In genomic region chr12:22850185-22850584, GRCh38 we compare ENCODE assay signal across 23 cellular contexts.
DNase-seq lines count a peak whose midpoint lies in the region; ATAC-seq and TF ChIP-seq lines count a peak whose summit lies in the region.
"Had no signal": no experiment of that assay in that cellular context is flagged by ENCODE, and none has a peak within 500 bp of the region (broad histone marks: within the 10 kb centered on the region; RNA-seq: fewer than 3 reads in every experiment).

No MANE protein-coding gene starts in this region.

- no peak overlapping the region for H3K4me3 Mint-ChIP-seq in stimulated activated naive CD8-positive, alpha-beta T cell treated with anti-CD3 and anti-CD28 coated beads, Interleukin-15, amount 100 ng/mL, for 72 hours
- no peak overlapping the region for H3K4me3 Mint-ChIP-seq in stimulated activated effector memory CD8-positive, alpha-beta T cell treated with anti-CD3 and anti-CD28 coated beads, Interleukin-12 subunit alpha, Interleukin-12 subunit beta, amount 100 ng/mL, for 72 hours
- H3K4me3 Mint-ChIP-seq: CD14-positive monocyte; CD4-positive, alpha-beta memory T cell; CD4-positive, CD25-positive, alpha-beta regulatory T cell; CD8-positive, alpha-beta memory T cell had no signal

- H3K9me3 Mint-ChIP-seq in stimulated activated naive CD8-positive, alpha-beta T cell treated with anti-CD3 and anti-CD28 coated beads, Interleukin-15, amount 100 ng/mL, for 72 hours = peaks cover 0 to 5% of the 10 kb centered on the region in 2 donors
- H3K9me3 Mint-ChIP-seq in stimulated activated effector memory CD8-positive, alpha-beta T cell treated with anti-CD3 and anti-CD28 coated beads, Interleukin-12 subunit alpha, Interleukin-12 subunit beta, amount 100 ng/mL, for 72 hours = peaks cover 3% of the 10 kb centered on the region
- H3K9me3 Mint-ChIP-seq: CD4-positive, alpha-beta memory T cell; CD8-positive, alpha-beta memory T cell had no signal

- H3K27ac ChIP-seq in spleen = no peak overlapping the region
- H3K27ac ChIP-seq: 22Rv1, A549, BLaER1 had no signal

- no peak overlapping the region for H3K4me3 ChIP-seq in spleen
- H3K4me3 ChIP-seq: A549, BLaER1, GM12878 had no signal

- H3K4me1 ChIP-seq in spleen = no peaks in the 10 kb centered on the region
- H3K4me1 ChIP-seq: A549, BE2C, BLaER1 had no signal

- H3K27me3 Mint-ChIP-seq in stimulated activated naive CD8-positive, alpha-beta T cell treated with anti-CD3 and anti-CD28 coated beads, Interleukin-15, amount 100 ng/mL, for 72 hours = no peaks in the 10 kb centered on the region

- intact Hi-C loops in spleen (cut with DNase I; ENCODE audit: low total_unique reads) = no loop called here

- H3K27ac Mint-ChIP-seq in stimulated activated naive CD8-positive, alpha-beta T cell treated with anti-CD3 and anti-CD28 coated beads, Interleukin-15, amount 100 ng/mL, for 72 hours = no peak overlapping the region
- H3K27ac Mint-ChIP-seq in stimulated activated effector memory CD8-positive, alpha-beta T cell treated with anti-CD3 and anti-CD28 coated beads, Interleukin-12 subunit alpha, Interleukin-12 subunit beta, amount 100 ng/mL, for 72 hours = no peak overlapping the region
- H3K27ac Mint-ChIP-seq: CD14-positive monocyte; CD4-positive, alpha-beta memory T cell; CD4-positive, CD25-positive, alpha-beta regulatory T cell; CD8-positive, alpha-beta memory T cell had no signal

- no peaks in the 10 kb centered on the region for H3K4me1 Mint-ChIP-seq in stimulated activated naive CD8-positive, alpha-beta T cell treated with anti-CD3 and anti-CD28 coated beads, Interleukin-15, amount 100 ng/mL, for 72 hours
- no peaks in the 10 kb centered on the region for H3K4me1 Mint-ChIP-seq in stimulated activated effector memory CD8-positive, alpha-beta T cell treated with anti-CD3 and anti-CD28 coated beads, Interleukin-12 subunit alpha, Interleukin-12 subunit beta, amount 100 ng/mL, for 72 hours
- H3K4me1 Mint-ChIP-seq: CD14-positive monocyte; CD4-positive, alpha-beta memory T cell; CD4-positive, CD25-positive, alpha-beta regulatory T cell; CD8-positive, alpha-beta memory T cell had no signal

- peak; percentile 33 for ATAC-seq in stimulated activated naive CD8-positive, alpha-beta T cell treated with anti-CD3 and anti-CD28 coated beads, Interleukin-15, amount 100 ng/mL, for 72 hours
- no peak for ATAC-seq in stimulated activated naive CD8-positive, alpha-beta T cell treated with anti-CD3 and anti-CD28 coated beads, Interleukin-15, Interleukin-2, amounts not matched to agents 100 U/mL and 50 U/mL, for 24 hours
- ATAC-seq in stimulated activated effector memory CD8-positive, alpha-beta T cell treated with anti-CD3 and anti-CD28 coated beads, Interleukin-12 subunit alpha, Interleukin-12 subunit beta, amount 100 ng/mL, for 72 hours = peak; percentile 26
- ATAC-seq: A549, GM12878 had no signal

- WGBS in spleen, 5 donors = 83 to 96% (median 90%) methylated on average over 6 to 8 of the region's 8 CpGs

- TF ChIP-seq POLR2A in spleen (IDR thresholded peaks at IDR 0.05) = no peak

- no peaks in the 10 kb centered on the region for H3K36me3 Mint-ChIP-seq in stimulated activated effector memory CD8-positive, alpha-beta T cell treated with anti-CD3 and anti-CD28 coated beads, Interleukin-12 subunit alpha, Interleukin-12 subunit beta, amount 100 ng/mL, for 72 hours
- H3K36me3 Mint-ChIP-seq: CD14-positive monocyte; CD4-positive, alpha-beta memory T cell; CD4-positive, CD25-positive, alpha-beta regulatory T cell; CD8-positive, alpha-beta memory T cell had no signal

- no peak for TF ChIP-seq CTCF in spleen (IDR thresholded peaks at IDR 0.05 in 8 of 11, conservative IDR thresholded peaks at IDR 0.05 in 3 of 11)

- no peaks in the 10 kb centered on the region for H3K27me3 ChIP-seq in spleen (replicated peaks in 1 of 7)
- H3K27me3 ChIP-seq: BE2C, BLaER1 had no signal

- no peak for DNase-seq in stimulated activated naive CD8-positive, alpha-beta T cell treated with anti-CD3 and anti-CD28 coated beads, Interleukin-15, amount 100 ng/mL, for 72 hours
- no peak for DNase-seq in stimulated activated naive CD8-positive, alpha-beta T cell treated with anti-CD3 and anti-CD28 coated beads, Interleukin-15, Interleukin-2, amounts not matched to agents 100 U/mL and 50 U/mL, for 24 hours
- DNase-seq in stimulated activated effector memory CD8-positive, alpha-beta T cell treated with anti-CD3 and anti-CD28 coated beads, Interleukin-12 subunit alpha, Interleukin-12 subunit beta, amount 100 ng/mL, for 72 hours (ENCODE audit: low spot score in 2 of 2) = no peak
- DNase-seq in spleen = no peak
- DNase-seq in AG08395 (ENCODE audit: low spot score) = no peak
- DNase-seq: BE2C; C1 segment of cervical spinal cord; CD4-positive, alpha-beta memory T cell; CD4-positive, CD25-positive, alpha-beta regulatory T cell; CD8-positive, alpha-beta memory T cell; COR-L47; DMS 273 treated with DMSO at 0.1 percent for 48 hours; DMS153; DMS53; DMS79; DND-41; EL; GDM1 had no signal

- no peaks in the 10 kb centered on the region for H3K36me3 ChIP-seq in spleen
- H3K36me3 ChIP-seq: BE2C, BLaER1 had no signal

- H3K9me3 ChIP-seq in spleen = no peaks in the 10 kb centered on the region
- H3K9me3 ChIP-seq: A549, BE2C had no signal
